Comparison of ENCODE assay signal across 1 cellular context in the genomic region with DNA sequence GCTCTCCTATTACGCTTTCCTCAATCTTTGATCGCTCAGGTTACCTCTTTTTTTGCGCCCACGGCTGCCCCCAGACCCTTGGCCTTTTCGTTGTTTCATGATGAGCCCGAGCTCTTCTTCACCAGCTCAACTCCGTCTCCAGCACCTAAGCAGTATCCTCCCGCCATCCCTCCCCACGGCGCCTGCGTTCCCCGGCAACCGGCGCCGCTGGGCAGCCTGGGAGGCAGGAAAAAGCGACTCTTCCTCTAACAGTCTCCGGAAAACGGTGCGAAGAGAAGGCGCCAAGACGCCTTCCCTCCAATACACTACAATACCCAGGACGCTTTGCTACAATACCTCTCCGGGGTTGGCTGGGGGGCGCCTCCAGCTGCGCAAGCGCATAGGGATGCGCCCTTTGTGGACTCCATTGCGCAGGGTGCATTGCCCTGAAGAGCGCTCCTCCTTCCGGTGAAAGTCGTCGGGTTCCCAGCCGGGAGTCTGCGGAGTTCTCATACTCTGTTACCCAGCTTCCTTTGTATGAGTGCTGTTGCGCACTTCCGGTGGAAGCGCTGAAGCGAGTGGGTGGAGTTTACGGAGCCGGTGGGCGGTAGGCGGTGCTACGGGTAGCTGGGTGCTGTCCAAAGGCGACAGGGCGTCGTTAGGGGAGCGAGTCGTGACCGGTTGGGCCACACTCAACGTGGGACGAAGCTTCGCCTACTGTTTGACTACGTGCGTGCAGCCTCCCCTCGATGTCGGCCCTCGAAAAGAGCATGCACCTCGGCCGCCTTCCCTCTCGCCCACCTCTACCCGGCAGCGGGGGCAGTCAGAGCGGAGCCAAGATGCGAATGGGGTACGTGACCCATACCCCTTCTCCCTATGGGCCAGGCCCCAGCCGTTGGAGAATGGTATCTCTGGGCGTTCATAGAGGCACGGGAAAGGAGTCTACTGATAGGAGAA.
A peak's percentile ranks its signal among the peaks of the same experiment; 100 is the strongest.
TF ChIP-seq lines count a peak whose summit lies in the region.

A gene with protein sequence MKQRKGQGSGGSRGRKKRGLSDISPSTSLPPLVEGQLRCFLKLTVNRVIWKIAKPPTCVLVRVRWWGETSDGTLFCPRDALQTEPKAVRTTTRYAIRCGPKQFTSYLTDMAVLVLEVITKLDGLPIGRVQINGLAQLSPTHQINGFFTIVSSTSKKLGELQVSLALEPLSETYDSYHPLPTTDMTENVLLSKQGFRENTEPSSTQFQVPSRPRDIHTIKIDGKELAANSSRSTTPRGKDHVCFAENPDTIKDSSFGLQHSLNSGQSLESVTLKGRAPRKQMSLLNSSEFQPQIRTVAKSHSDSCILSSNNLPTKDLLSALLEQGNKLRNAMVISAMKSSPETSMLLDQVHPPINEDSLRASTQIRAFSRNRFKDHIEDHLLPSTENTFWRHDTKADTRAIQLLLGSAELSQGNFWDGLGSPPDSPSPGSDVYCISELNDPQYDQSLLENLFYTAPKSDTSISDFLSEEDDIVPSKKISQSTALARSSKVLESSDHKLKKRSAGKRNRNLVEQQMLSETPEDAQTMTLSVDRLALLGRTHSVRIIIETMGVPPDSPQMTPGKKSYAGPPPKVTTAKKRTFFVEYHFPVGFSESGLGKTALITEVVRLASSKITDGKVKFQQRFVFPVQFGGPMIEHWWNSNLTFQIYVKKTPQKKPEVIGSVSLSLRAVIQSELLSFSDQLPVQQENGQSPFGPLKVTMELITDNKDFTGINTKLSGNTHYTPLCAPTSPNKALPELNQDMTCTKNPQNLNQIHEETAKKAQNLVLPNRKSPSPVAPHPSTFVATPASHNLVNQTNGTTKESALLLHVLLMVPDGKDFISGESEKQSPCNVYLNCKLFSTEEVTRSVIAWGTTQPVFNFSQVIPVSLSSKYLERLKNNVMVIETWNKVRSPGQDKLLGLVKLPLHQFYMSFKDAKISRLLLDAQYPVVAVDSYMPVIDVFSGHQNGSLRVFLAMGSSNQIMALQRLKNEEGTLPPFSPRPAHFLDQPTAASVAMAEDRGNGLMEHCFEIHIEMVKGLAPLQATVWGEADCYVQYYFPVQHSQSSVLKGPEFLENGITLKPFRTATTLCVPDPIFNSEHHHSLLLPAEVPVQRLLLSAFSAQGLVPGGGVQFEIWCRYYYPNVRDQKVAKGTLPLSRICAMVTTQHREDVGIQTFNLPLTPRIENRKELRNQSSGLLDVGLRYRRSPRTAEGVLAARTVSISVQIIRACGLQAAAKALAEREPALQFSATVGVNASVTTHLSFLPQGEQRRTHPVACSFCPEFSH (N-terminal part only) (minus strand): TSS at position 309 of the 936 bp plus-strand sequence. CDS start 210 bp downstream, at position 99.
TSS of gene PPME1 (plus strand) at position 596 of the 936 bp plus-strand sequence. CDS start at position 729, 133 bp downstream.

TF ChIP-seq in IMR-90, 13 proteins besides CTCF, POLR2A, EP300 and RAD21:
- TF ChIP-seq RCOR1 (IDR thresholded peaks at IDR 0.05; ENCODE audit: insufficient replicate concordance, low read length) (no peak), RFX5 (IDR thresholded peaks at IDR 0.05; ENCODE audit: low read depth, low read length) (no peak), SMC3 (IDR thresholded peaks at IDR 0.05; ENCODE audit: low read depth, low read length) (no peak; the same call in 1 of the 2 replicates), NFE2L2 (IDR thresholded peaks at IDR 0.05; ENCODE audit: low read depth, low read length) (no peak; the same call in 1 of the 2 replicates), BHLHE40 (IDR thresholded peaks at IDR 0.05; ENCODE audit: low read depth, low read length) (0 out of 2 replicates have a peak, but pooled peaks have one; percentile 18), FOS (IDR thresholded peaks at IDR 0.05; ENCODE audit: low read depth, low read length) (no peak), CEBPB (IDR thresholded peaks at IDR 0.05; ENCODE audit: low read depth, low read length) (peak; percentile 69), MAZ (IDR thresholded peaks at IDR 0.05; ENCODE audit: borderline replicate concordance, low read depth, low read length) (0 out of 2 replicates have a peak, but pooled peaks have one; percentile 59), MXI1 (IDR thresholded peaks at IDR 0.05; ENCODE audit: borderline replicate concordance, low read depth, low read length) (peak; percentile 84), MAFK (IDR thresholded peaks at IDR 0.05; ENCODE audit: low read depth, low read length) (no peak), CHD1 (IDR thresholded peaks at IDR 0.05; ENCODE audit: low read depth, low read length) (no peak), ELK1 (IDR thresholded peaks at IDR 0.05; ENCODE audit: borderline replicate concordance, low read depth, low read length) (no peak)
- TF ChIP-seq, protein P1, sequence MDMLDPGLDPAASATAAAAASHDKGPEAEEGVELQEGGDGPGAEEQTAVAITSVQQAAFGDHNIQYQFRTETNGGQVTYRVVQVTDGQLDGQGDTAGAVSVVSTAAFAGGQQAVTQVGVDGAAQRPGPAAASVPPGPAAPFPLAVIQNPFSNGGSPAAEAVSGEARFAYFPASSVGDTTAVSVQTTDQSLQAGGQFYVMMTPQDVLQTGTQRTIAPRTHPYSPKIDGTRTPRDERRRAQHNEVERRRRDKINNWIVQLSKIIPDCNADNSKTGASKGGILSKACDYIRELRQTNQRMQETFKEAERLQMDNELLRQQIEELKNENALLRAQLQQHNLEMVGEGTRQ (IDR thresholded peaks at IDR 0.05; ENCODE audit: low read depth, low read length): no peak
